In the genomic region with DNA sequence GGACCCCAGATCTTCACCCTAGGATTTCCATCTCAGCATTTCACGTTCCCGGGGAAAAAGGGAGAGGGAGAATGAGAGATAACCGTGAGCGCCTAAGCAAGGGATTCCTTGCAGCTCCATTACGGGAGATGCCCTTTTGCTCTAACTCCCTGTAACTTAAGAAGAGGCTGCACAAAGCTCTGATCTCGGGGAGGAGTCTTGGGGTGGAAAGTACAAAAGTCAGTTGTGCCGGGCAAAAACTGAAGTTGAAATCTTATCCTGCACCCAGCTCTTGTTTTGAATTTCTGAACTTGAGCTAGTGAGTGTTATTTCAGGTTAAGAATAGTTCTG, we compare ENCODE assay signal across 12 cellular contexts.
DNase-seq lines count a peak whose midpoint lies in the region; ATAC-seq and TF ChIP-seq lines count a peak whose summit lies in the region.
"Had no signal": no experiment of that assay in that cellular context is flagged by ENCODE, and none has a peak within 500 bp of the region (broad histone marks: within the 10 kb centered on the region; RNA-seq: fewer than 3 reads in every experiment).

No MANE protein-coding gene starts in this region.

- DNase-seq in activated naive CD4-positive, alpha-beta T cell treated with anti-CD3 and anti-CD28 coated beads for 36 hours = no peak
- DNase-seq in activated naive CD4-positive, alpha-beta T cell treated with anti-CD3 and anti-CD28 coated beads, Interleukin-2, amount 10 ng/mL, durations not matched to agents 7 days and 5 days = no peak
- DNase-seq in chondrocyte (ENCODE audit: low spot score) = no peak
- DNase-seq in medulla oblongata (ENCODE audit: extremely low spot score) = peak; percentile 35
- DNase-seq in thoracic aorta (ENCODE audit: low spot score) = no peak
- no peak for DNase-seq in NCI-H748 (lab: John Stamatoyannopoulos, UW; ENCODE audit: unreplicated experiment)
- DNase-seq in stimulated activated CD4-positive, alpha-beta T cell treated with anti-CD3 and anti-CD28 coated beads, Interleukin-4, amount 100 ng/mL, for 1 hour = no peak
- no peak for DNase-seq in lower leg skin (ENCODE audit: low spot score in 2 of 2)
- DNase-seq: activated CD4-positive, CD25-positive, alpha-beta regulatory T cell treated with anti-CD3 and anti-CD28 coated beads, Interleukin-2, amount 50 U/mL, for 72 hours; erythroblast; NCI-H2029 treated with DMSO at 0.1 percent for 48 hours had no signal

- H3K9me3 Mint-ChIP-seq in activated naive CD4-positive, alpha-beta T cell treated with anti-CD3 and anti-CD28 coated beads for 36 hours = no peaks in the 10 kb centered on the region
- no peaks in the 10 kb centered on the region for H3K9me3 Mint-ChIP-seq in activated naive CD4-positive, alpha-beta T cell treated with anti-CD3 and anti-CD28 coated beads, Interleukin-2, amount 10 ng/mL, durations not matched to agents 7 days and 5 days
- H3K9me3 Mint-ChIP-seq in chondrocyte (ENCODE audit: low read depth) = no peaks in the 10 kb centered on the region

- no peak for TF ChIP-seq CTCF in chondrocyte (IDR thresholded peaks at IDR 0.05)
- no peak for TF ChIP-seq CTCF in thoracic aorta (IDR thresholded peaks at IDR 0.05)
- TF ChIP-seq CTCF in lower leg skin (IDR thresholded peaks at IDR 0.05) = no peak

- H3K36me3 Mint-ChIP-seq in activated naive CD4-positive, alpha-beta T cell treated with anti-CD3 and anti-CD28 coated beads for 36 hours (ENCODE audit: low read depth) = no peaks in the 10 kb centered on the region
- no peaks in the 10 kb centered on the region for H3K36me3 Mint-ChIP-seq in activated naive CD4-positive, alpha-beta T cell treated with anti-CD3 and anti-CD28 coated beads, Interleukin-2, amount 10 ng/mL, durations not matched to agents 7 days and 5 days
- H3K36me3 Mint-ChIP-seq in chondrocyte (ENCODE audit: low read depth) = no peaks in the 10 kb centered on the region

- no peaks in the 10 kb centered on the region for H3K27me3 ChIP-seq in thoracic aorta (replicated peaks; ENCODE audit: insufficient read depth)

- peak overlapping the region; percentile 38 for H3K4me3 ChIP-seq in thoracic aorta
- H3K4me3 ChIP-seq in lower leg skin (ENCODE audit: low read depth, poor library complexity, severe bottlenecking) = no peak overlapping the region

- 9% methylated on average over 7 of the region's 7 CpGs for WGBS in lower leg skin, 2 donors

- H3K4me1 Mint-ChIP-seq in activated naive CD4-positive, alpha-beta T cell treated with anti-CD3 and anti-CD28 coated beads for 36 hours (ENCODE audit: low read depth) = peaks cover 10% of the 10 kb centered on the region
- H3K4me1 Mint-ChIP-seq in activated naive CD4-positive, alpha-beta T cell treated with anti-CD3 and anti-CD28 coated beads, Interleukin-2, amount 10 ng/mL, durations not matched to agents 7 days and 5 days = peaks cover 11% of the 10 kb centered on the region
- peaks cover 6% of the 10 kb centered on the region for H3K4me1 Mint-ChIP-seq in chondrocyte (ENCODE audit: low read depth)

- peaks cover 6 to 17% of the 10 kb centered on the region in 2 donors for H3K4me1 ChIP-seq in thoracic aorta (ENCODE audit: control insufficient read depth in 1 of 2, low read depth in 2 of 2)

- no peak for TF ChIP-seq POLR2A in lower leg skin (IDR thresholded peaks at IDR 0.05)

- ATAC-seq in thoracic aorta (ENCODE audit: insufficient number of reproducible peaks, low FRiP score, low read depth) = no peak

- intact Hi-C loops in activated naive CD4-positive, alpha-beta T cell treated with anti-CD3 and anti-CD28 coated beads for 36 hours (cut with micrococcal nuclease) = loop anchor here (5.0 kb wide), 2 partner anchors 256 to 306 kb away; a partner anchor contains a TSS
- intact Hi-C loops in lower leg skin (cut with DNase I; ENCODE audit: low total_unique reads) = no loop called here

- H3K27me3 Mint-ChIP-seq in activated naive CD4-positive, alpha-beta T cell treated with anti-CD3 and anti-CD28 coated beads for 36 hours (ENCODE audit: low read depth) = peaks cover 49% of the 10 kb centered on the region
- peaks cover 67% of the 10 kb centered on the region for H3K27me3 Mint-ChIP-seq in activated naive CD4-positive, alpha-beta T cell treated with anti-CD3 and anti-CD28 coated beads, Interleukin-2, amount 10 ng/mL, durations not matched to agents 7 days and 5 days
- peaks cover 62% of the 10 kb centered on the region for H3K27me3 Mint-ChIP-seq in chondrocyte (ENCODE audit: low read depth)

- CTCF ChIA-PET in activated naive CD4-positive, alpha-beta T cell treated with anti-CD3 and anti-CD28 coated beads for 36 hours (lab: Charles Lee) = interaction anchor here (0.6 to 1.4 kb wide), 3 partner anchors 9 to 434 kb away, joined by 3 to 9 read pairs (median 5); no protein-coding TSS in a partner anchor
- CTCF ChIA-PET in activated naive CD4-positive, alpha-beta T cell treated with anti-CD3 and anti-CD28 coated beads, Interleukin-2, amount 10 ng/mL, durations not matched to agents 7 days and 5 days (lab: Charles Lee) = interaction anchor here (1.1 kb wide), 1 partner anchor 20 kb away, joined by 3 read pairs; no protein-coding TSS in a partner anchor

- peak overlapping the region; percentile 39 for H3K4me3 Mint-ChIP-seq in activated naive CD4-positive, alpha-beta T cell treated with anti-CD3 and anti-CD28 coated beads for 36 hours
- H3K4me3 Mint-ChIP-seq in activated naive CD4-positive, alpha-beta T cell treated with anti-CD3 and anti-CD28 coated beads, Interleukin-2, amount 10 ng/mL, durations not matched to agents 7 days and 5 days = no peak overlapping the region
- H3K4me3 Mint-ChIP-seq in chondrocyte (ENCODE audit: unreplicated experiment) = peak overlapping the region; percentile 63

- H3K36me3 ChIP-seq in thoracic aorta = no peaks in the 10 kb centered on the region
- H3K36me3 ChIP-seq: tibial nerve had no signal

- H3K27ac Mint-ChIP-seq in activated naive CD4-positive, alpha-beta T cell treated with anti-CD3 and anti-CD28 coated beads for 36 hours = no peak overlapping the region
- no peak overlapping the region for H3K27ac Mint-ChIP-seq in activated naive CD4-positive, alpha-beta T cell treated with anti-CD3 and anti-CD28 coated beads, Interleukin-2, amount 10 ng/mL, durations not matched to agents 7 days and 5 days
- no peak overlapping the region for H3K27ac Mint-ChIP-seq in chondrocyte (ENCODE audit: unreplicated experiment)

- no peaks in the 10 kb centered on the region for H3K9me3 ChIP-seq in thoracic aorta
- H3K9me3 ChIP-seq: tibial nerve had no signal

- H3K27ac ChIP-seq in thoracic aorta = no peak overlapping the region
- H3K27ac ChIP-seq: tibial nerve had no signal
